ENCODE assay signal across 1 cellular context in the genomic region with DNA sequence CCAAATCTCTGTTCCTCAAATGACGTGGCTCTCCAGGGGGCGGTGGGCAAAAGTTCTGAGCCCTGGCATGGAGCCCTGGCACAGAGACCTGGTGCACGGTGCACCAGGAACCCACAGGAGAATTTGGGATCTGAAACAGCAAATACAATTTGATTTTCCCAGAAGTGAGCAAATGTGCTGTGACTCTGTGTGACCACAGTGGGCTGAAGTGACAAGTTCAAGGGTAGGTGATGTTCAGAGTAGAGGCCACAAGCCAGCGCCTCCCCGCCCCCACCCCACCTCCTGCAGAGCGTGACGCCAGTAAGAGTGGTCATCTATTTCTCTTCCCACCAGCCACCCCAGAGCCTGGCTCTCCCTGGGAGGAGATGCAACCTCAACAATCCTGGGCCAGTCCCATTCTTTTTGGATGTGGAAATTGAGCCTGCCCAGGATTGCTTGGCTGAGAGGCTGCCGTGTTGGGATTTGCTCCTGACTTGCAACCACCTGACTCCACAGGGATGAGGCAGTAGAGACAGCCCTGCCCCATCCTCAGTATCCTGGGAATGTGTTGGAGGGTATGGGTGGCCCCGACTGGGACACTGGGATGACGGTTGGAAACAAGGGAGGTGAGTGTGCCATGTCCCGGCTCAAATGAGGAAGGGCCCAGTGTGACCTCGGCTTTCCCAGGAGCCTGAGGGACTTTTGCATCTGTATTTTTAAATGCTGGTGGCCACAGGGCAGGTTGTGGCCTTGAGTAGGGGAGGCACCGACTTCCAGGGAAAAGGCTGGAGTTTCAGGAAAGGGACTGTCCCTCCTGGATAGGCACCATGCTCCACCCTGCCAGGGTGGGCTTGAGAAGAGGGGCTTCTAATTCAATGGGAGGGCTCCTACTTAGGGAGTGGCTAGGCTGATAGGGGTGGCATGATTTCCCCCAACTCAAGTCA.
TF ChIP-seq lines count a peak whose summit lies in the region.

No MANE protein-coding gene starts in this region.

TF ChIP-seq in WTC11, 78 proteins besides CTCF, POLR2A, EP300 and RAD21 (continued from another document):
- TF ChIP-seq, protein P1, sequence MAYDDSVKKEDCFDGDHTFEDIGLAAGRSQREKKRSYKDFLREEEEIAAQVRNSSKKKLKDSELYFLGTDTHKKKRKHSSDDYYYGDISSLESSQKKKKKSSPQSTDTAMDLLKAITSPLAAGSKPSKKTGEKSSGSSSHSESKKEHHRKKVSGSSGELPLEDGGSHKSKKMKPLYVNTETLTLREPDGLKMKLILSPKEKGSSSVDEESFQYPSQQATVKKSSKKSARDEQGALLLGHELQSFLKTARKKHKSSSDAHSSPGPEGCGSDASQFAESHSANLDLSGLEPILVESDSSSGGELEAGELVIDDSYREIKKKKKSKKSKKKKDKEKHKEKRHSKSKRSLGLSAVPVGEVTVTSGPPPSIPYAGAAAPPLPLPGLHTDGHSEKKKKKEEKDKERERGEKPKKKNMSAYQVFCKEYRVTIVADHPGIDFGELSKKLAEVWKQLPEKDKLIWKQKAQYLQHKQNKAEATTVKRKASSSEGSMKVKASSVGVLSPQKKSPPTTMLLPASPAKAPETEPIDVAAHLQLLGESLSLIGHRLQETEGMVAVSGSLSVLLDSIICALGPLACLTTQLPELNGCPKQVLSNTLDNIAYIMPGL (CRISPR knock-in tag; IDR thresholded peaks at IDR 0.05) = no peak
- TF ChIP-seq, protein P2, sequence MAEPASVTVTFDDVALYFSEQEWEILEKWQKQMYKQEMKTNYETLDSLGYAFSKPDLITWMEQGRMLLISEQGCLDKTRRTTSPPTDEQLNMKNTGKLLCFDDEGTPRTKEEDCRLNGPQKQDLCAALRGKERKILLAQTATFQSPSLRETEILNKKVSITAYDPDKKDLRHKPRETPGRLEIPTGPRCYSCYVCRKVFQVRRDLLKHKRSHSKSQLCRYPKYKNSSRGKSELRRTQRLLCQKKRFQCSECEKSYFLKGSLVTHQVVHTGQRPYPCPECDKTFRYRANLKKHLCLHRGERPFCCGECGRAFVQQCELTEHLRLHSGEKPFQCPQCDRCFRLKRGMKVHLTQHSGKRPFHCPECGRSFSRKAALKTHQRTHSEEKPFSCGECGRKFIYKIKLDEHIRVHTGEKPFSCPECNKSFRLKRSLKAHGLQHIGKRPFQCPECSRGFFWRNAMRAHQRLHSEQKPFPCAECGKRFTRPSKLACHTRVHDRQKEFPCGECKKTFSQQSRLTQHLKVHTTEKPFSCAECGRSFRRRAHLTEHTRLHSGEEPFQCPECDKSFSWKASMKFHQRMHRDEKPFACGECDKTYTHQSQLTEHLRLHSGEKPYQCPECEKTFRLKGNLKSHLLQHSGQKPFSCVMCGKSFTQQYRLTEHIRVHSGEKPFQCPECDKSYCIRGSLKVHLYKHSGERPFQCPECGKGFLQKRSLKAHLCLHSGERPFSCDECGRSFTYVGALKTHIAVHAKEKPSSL (CRISPR knock-in tag; conservative IDR thresholded peaks at IDR 0.05) = no peak
- TF ChIP-seq ESRRA (CRISPR knock-in tag; IDR thresholded peaks at IDR 0.05; ENCODE audit: borderline replicate concordance) = no peak
TF ChIP-seq in WTC11: peak in this region for 0.
